ENCODE assay signal across 8 cellular contexts in genomic region chr11:12137938-12138731, GRCh38. TPM values are rescaled to one million over a fixed set of nuclear protein-coding genes. Genes with fewer than 3 reads are reported as not detected.
DNase-seq lines count a peak whose midpoint lies in the region; TF ChIP-seq lines count a peak whose summit lies in the region.

No MANE protein-coding gene starts in this region.

- CTCF ChIA-PET in CD8-positive, alpha-beta memory T cell (lab: Charles Lee), result no interaction called here

- no peak overlapping the region for H3K9ac ChIP-seq in muscle layer of colon (ENCODE audit: low read length)

- H3K4me3 ChIP-seq in choroid plexus epithelial cell (ENCODE audit: low read depth, low read length) (no peak overlapping the region), muscle layer of colon (ENCODE audit: low read depth in 1 of 2, low read length in 2 of 2) (no peak overlapping the region), BE2C (ENCODE audit: low read depth, low read length) (no peak overlapping the region)
- no peak overlapping the region for H3K4me3 ChIP-seq in CD8-positive, alpha-beta memory T cell (ENCODE audit: low read length)

- no peaks in the 10 kb centered on the region for H3K27me3 ChIP-seq in muscle layer of colon (ENCODE audit: control insufficient read depth in 1 of 2, insufficient read depth in 2 of 2, low read length in 2 of 2)
- H3K27me3 ChIP-seq in CD8-positive, alpha-beta memory T cell (ENCODE audit: insufficient read depth, low read length, poor library complexity, severe bottlenecking), result no peaks in the 10 kb centered on the region
- H3K27me3 ChIP-seq in BE2C, result no peaks in the 10 kb centered on the region

- no peaks in the 10 kb centered on the region for H3K9me3 Mint-ChIP-seq in CD8-positive, alpha-beta memory T cell

- peak overlapping the region in 2 of 8 donors; percentile 68 to 76 for H3K27ac Mint-ChIP-seq in CD8-positive, alpha-beta memory T cell

- peaks cover 31 to 67% (median 34%) of the 10 kb centered on the region in 3 donors for H3K4me1 Mint-ChIP-seq in CD8-positive, alpha-beta memory T cell

- TF ChIP-seq CTCF in 22Rv1 (IDR thresholded peaks at IDR 0.05) (no peak), choroid plexus epithelial cell (conservative IDR thresholded peaks at IDR 0.05; ENCODE audit: low read depth, low read length) (peak; percentile 23), BE2C (IDR thresholded peaks at IDR 0.05; ENCODE audit: low read depth, low read length) (no peak)

- peak; percentile 90 for DNase-seq in HCEC 1CT
- DNase-seq in choroid plexus epithelial cell (ENCODE audit: low read depth), result peak; percentile 86
- DNase-seq in CD8-positive, alpha-beta memory T cell, result no peak
- DNase-seq in stimulated activated CD4-positive, alpha-beta T cell treated with anti-CD3 and anti-CD28 coated beads, Interleukin-4, amount 100 ng/mL, for 1 hour, result no peak
- DNase-seq in NCI-H82 (lab: John Stamatoyannopoulos, UW), result no peak
- DNase-seq in BE2C, result no peak

- H3K4me1 ChIP-seq in muscle layer of colon (ENCODE audit: insufficient read depth, low read length) (peaks cover 89% of the 10 kb centered on the region), BE2C (no peaks in the 10 kb centered on the region)
- peaks cover 36% of the 10 kb centered on the region for H3K4me1 ChIP-seq in CD8-positive, alpha-beta memory T cell (ENCODE audit: insufficient read depth, low read length)

- H3K9me3 ChIP-seq in muscle layer of colon (ENCODE audit: low read length) (no peaks in the 10 kb centered on the region), BE2C (no peaks in the 10 kb centered on the region)
- no peaks in the 10 kb centered on the region for H3K9me3 ChIP-seq in CD8-positive, alpha-beta memory T cell (ENCODE audit: low read length)

- POLR2A ChIA-PET in CD8-positive, alpha-beta memory T cell (lab: Charles Lee), result no interaction called here

- peaks cover 0 to 9% (median 4%) of the 10 kb centered on the region in 3 donors for H3K36me3 Mint-ChIP-seq in CD8-positive, alpha-beta memory T cell

- H3K27ac ChIP-seq in 22Rv1 (peak overlapping the region; percentile 56; the same call in 1 of the 2 replicates), muscle layer of colon (ENCODE audit: low read depth, low read length) (peak overlapping the region; percentile 71)
- no peak overlapping the region for H3K27ac ChIP-seq in CD8-positive, alpha-beta memory T cell (ENCODE audit: low read depth, low read length)

- peak overlapping the region in 1 of 7 donors; percentile 4 for H3K4me3 Mint-ChIP-seq in CD8-positive, alpha-beta memory T cell

- no peaks in the 10 kb centered on the region for H3K27me3 Mint-ChIP-seq in CD8-positive, alpha-beta memory T cell

- H3K36me3 ChIP-seq in muscle layer of colon (ENCODE audit: insufficient read depth, low read length) (no peaks in the 10 kb centered on the region), BE2C (no peaks in the 10 kb centered on the region)
- no peaks in the 10 kb centered on the region for H3K36me3 ChIP-seq in CD8-positive, alpha-beta memory T cell (ENCODE audit: insufficient read depth, low read length)

RNA-seq across cellular contexts. Expression of gene MICAL2, which starts 27.7 kb away (rescaled TPM):
- 100 to 1,000 TPM; 146 to 147 TPM for total RNA-seq in CD8-positive, alpha-beta memory T cell
- 32.4 TPM for polyA plus RNA-seq in CD8-positive, alpha-beta memory T cell
- 5.7 TPM for polyA plus RNA-seq in BE2C (2012; ENCODE audit: insufficient read depth, insufficient read length, low read depth)

Comparison
In these comparisons a context has a peak if more than half of its experiments do, and no peak if none do; other contexts are left out.
1. DNase-seq: peak in HCEC 1CT (single experiment) and choroid plexus epithelial cell (single experiment); none in CD8-positive, alpha-beta memory T cell (0 of 5), stimulated activated CD4-positive, alpha-beta T cell treated with anti-CD3 and anti-CD28 coated beads, Interleukin-4, amount 100 ng/mL, for 1 hour (single experiment), NCI-H82 (single experiment) and BE2C (single experiment).